8 cellular contexts compared by ENCODE assay signal in the genomic region with DNA sequence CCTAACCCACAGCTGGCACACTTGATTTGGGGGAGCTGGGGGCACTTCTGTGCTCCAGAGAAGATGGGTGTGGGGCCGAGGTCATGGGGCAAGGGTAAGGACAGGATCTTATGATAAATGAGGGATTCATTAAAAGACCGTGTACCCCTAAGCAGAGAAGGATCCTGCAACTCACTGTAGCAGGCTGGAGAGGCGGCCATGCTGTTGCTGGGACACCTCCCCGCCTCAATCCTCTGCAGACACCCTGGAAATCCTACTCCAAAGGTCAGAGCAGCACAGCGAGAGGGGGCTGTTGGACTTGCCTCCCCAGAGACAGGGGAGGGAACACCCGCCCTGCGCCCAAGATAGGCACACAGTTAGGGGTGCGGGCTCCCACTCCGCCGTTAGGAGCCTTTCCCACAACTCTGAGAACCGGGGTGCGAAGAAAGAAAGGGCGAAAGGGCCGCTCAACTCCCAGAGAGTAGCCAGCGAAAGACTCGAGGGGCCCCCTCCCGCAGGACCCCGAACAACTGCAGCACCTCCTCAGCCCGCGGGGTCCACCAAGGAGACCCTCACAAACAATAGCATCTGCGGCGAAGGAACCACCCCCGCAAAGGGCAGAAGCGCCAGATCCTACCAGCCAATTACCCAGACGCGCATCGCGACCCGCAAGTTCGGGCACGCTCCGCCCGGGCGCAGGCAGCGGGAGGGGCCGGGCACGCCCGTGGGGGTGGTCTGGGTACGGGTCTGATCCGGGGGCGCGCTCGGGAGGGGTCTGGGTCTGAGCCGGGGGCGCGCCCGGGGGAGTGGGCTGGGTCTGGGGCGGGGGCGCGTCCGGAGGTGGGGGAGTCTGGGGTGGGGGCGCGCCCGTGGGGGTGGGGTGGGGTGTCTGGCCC. TPM values are rescaled to one million over a fixed set of nuclear protein-coding genes. Genes with fewer than 3 reads are reported as not detected.
DNase-seq lines count a peak whose midpoint lies in the region; ATAC-seq, FAIRE-seq and TF ChIP-seq lines count a peak whose summit lies in the region.

No MANE protein-coding gene starts in this region.

- H3K4me1 ChIP-seq in esophagus (ENCODE audit: control insufficient read depth in 2 of 2, insufficient read depth in 2 of 2, low read length in 1 of 2) (peaks cover 6 to 22% of the 10 kb centered on the region in 2 donors), pancreas (no peaks in the 10 kb centered on the region)
- peaks cover 5% of the 10 kb centered on the region for H3K4me1 ChIP-seq in effector memory CD4-positive, alpha-beta T cell (ENCODE audit: control insufficient read depth, insufficient read depth, low read length, poor library complexity, severe bottlenecking)

- intact Hi-C loops in pancreas (cut with DNase I): no loop called here

- no peak for FAIRE-seq in pancreas (lab: Jason Lieb, UNC)

- H3K9me3 ChIP-seq in esophagus (ENCODE audit: control insufficient read depth in 2 of 2, insufficient read depth in 1 of 2, low read depth in 1 of 2, low read length in 1 of 2) (no peaks in the 10 kb centered on the region), pancreas (no peaks in the 10 kb centered on the region)
- no peaks in the 10 kb centered on the region for H3K9me3 ChIP-seq in effector memory CD4-positive, alpha-beta T cell (ENCODE audit: control insufficient read depth, low read length)

- H3K36me3 ChIP-seq in esophagus (ENCODE audit: control insufficient read depth in 2 of 2, insufficient read depth in 2 of 2, low read length in 1 of 2) (peaks cover 0 to 2% of the 10 kb centered on the region in 2 donors), pancreas (no peaks in the 10 kb centered on the region)
- H3K36me3 ChIP-seq in effector memory CD4-positive, alpha-beta T cell (ENCODE audit: control insufficient read depth, insufficient read depth, low read length): no peaks in the 10 kb centered on the region

- ATAC-seq in pancreas (peak in 3 of 4 donors; percentile 3 to 9 (median 5)), HG03469 (IDR thresholded peaks at IDR 0.05; ENCODE audit: unreplicated experiment) (no peak), GM18502 (IDR thresholded peaks at IDR 0.05; ENCODE audit: poor library complexity, unreplicated experiment) (no peak)

- H3K27me3 ChIP-seq in esophagus (ENCODE audit: control insufficient read depth in 1 of 2, insufficient read depth in 2 of 2, low read length in 2 of 2) (no peaks in the 10 kb centered on the region), pancreas (no peaks in the 10 kb centered on the region)
- peaks cover 22% of the 10 kb centered on the region for H3K27me3 ChIP-seq in effector memory CD4-positive, alpha-beta T cell (replicated peaks; ENCODE audit: control insufficient read depth, insufficient read depth, low read length, poor library complexity, severe bottlenecking)

- H3K4me3 ChIP-seq in esophagus (ENCODE audit: low read depth in 1 of 2, low read length in 2 of 2) (peak overlapping the region; percentile 62 to 85), pancreas (peak overlapping the region; percentile 60 to 83 (median 68))
- no peak overlapping the region for H3K4me3 ChIP-seq in effector memory CD4-positive, alpha-beta T cell (ENCODE audit: insufficient read depth, low read depth, low read length, poor library complexity, severe bottlenecking)

- peak overlapping the region; percentile 75 to 84 for H3K27ac ChIP-seq in esophagus (ENCODE audit: low read depth in 2 of 2, low read length in 1 of 2)
- no peak overlapping the region for H3K27ac ChIP-seq in pancreas
- H3K27ac ChIP-seq in effector memory CD4-positive, alpha-beta T cell (ENCODE audit: insufficient read depth, low read length, poor library complexity, severe bottlenecking): no peak overlapping the region

- 12 to 13% methylated on average over 42 to 53 of the region's 54 CpGs for WGBS in esophagus, 2 donors
- 21 to 28% methylated on average over 33 to 54 of the region's 54 CpGs for WGBS in pancreas, 2 donors

- TF ChIP-seq CTCF in pancreas (IDR thresholded peaks at IDR 0.05): no peak

- DNase-seq in GM03348 (ENCODE audit: low spot score) (peak; percentile 16), NCI-H69 (lab: John Stamatoyannopoulos, UW) (peak; percentile 85), pancreas (peak in 2 of 6 donors; percentile 15 to 78)
- no peak for DNase-seq in effector CD8-positive, alpha-beta T cell (lab: John Stamatoyannopoulos, UW)
- no peak for DNase-seq in effector memory CD4-positive, alpha-beta T cell

RNA-seq across cellular contexts. Expression of a gene that starts 1.3 kb away (rescaled TPM):
- polyA plus RNA-seq in esophagus (10 to 100 TPM; 10.9 to 15.9 TPM), pancreas (under 1 TPM; 0.77 to 0.99 TPM)
- total RNA-seq in pancreas: 1 to 10 TPM in 5 of 6 donors, under 1 TPM in 1; 0.42 to 2.2 (median 1.4) TPM

Comparison
In these comparisons a context has a peak if more than half of its experiments do, and no peak if none do; other contexts are left out.
1. DNase-seq: peak in GM03348 (single experiment) and NCI-H69 (single experiment); none in effector CD8-positive, alpha-beta T cell (single experiment) and effector memory CD4-positive, alpha-beta T cell (0 of 3).
2. H3K27ac ChIP-seq: peak in esophagus (2 of 2); none in pancreas (0 of 4) and effector memory CD4-positive, alpha-beta T cell (single experiment).
3. ATAC-seq: peak in pancreas (3 of 4); none in HG03469 (single experiment) and GM18502 (single experiment).
4. RNA of a gene that starts 1.3 kb away (polyA plus RNA-seq): 10.9 to 15.9 TPM in esophagus; 0.77 to 0.99 TPM in pancreas; every median in the first group is over 4 times any median in the second.